In the genomic region with DNA sequence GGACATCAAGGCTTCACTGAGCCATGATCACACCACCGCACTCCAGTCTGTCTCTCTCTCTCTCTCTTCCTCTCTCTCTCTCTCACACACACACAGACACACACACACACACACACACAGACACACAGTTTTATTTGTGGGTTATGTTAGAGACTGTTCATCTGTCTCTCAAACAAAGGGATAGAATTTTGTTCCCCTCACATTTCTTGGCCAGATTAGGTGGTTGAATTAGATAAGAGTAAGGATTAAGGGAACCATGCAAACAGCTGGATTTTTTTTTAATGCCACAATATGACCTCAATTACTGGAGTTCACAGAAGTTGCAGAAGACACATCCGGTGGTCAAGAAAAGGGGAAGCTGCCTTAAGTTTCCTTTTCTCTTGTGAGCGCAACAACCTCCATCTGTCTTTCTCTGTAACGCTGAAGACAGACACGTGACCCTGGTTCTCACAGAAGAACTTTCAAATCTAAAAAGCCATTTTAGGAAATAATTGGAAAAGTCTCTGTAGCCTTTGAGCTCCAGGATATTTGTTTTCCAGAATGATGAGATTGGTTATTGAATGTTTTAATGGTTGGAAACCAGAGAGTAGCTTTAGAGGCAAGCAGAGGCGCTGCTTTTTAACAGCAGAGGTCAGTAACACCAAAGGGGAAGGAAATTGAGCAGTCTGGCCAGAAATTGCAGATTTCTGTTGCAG, we compare ENCODE assay signal across 9 cellular contexts. TPM values are rescaled to one million over a fixed set of nuclear protein-coding genes. Genes with fewer than 3 reads are reported as not detected.
DNase-seq lines count a peak whose midpoint lies in the region; ATAC-seq, FAIRE-seq and TF ChIP-seq lines count a peak whose summit lies in the region.
"Had no signal": no experiment of that assay in that cellular context is flagged by ENCODE, and none has a peak within 500 bp of the region (broad histone marks: within the 10 kb centered on the region; RNA-seq: fewer than 3 reads in every experiment).

No MANE protein-coding gene starts in this region.

- TF ChIP-seq POLR2A in thyroid gland (IDR thresholded peaks at IDR 0.05): no peak

- intact Hi-C loops in Right ventricle myocardium superior (cut with DNase I) (loop anchor here (5.0 kb wide), 1 partner anchor 415 kb away; no protein-coding TSS in a partner anchor), cardiac septum (cut with DNase I) (loop anchor here (5.0 to 10.0 kb wide), 2 partner anchors 222 to 410 kb away; a partner anchor contains a TSS), thyroid gland (cut with DNase I) (loop anchor here (5.0 to 10.0 kb wide), 2 partner anchors 232 to 415 kb away; no protein-coding TSS in a partner anchor)
- intact Hi-C loops in activated T-helper 2 cell treated with anti-CD3 and anti-CD28 coated beads, Interferon-gamma antibody, Interleukin-2, Interleukin-4, amounts not matched to agents 10 μg/mL and 5 μg/mL and 100 μg/mL, durations not matched to agents 14 hours and 24 hours and 36 hours (cut with micrococcal nuclease): loop anchor here (1.0 to 10.0 kb wide), 4 partner anchors 172 to 412 kb away; a partner anchor contains a TSS

- H3K4me3 ChIP-seq in thyroid gland (replicated peaks in 1 of 3): no peak overlapping the region
- H3K4me3 ChIP-seq: ovary had no signal

- H3K27me3 Mint-ChIP-seq in IgD-negative memory B cell: peaks cover 1% of the 10 kb centered on the region
- peaks cover 5% of the 10 kb centered on the region for H3K27me3 Mint-ChIP-seq in activated T-helper 2 cell treated with anti-CD3 and anti-CD28 coated beads, Interferon-gamma antibody, Interleukin-2, Interleukin-4, amounts not matched to agents 10 μg/mL and 5 μg/mL and 100 μg/mL, durations not matched to agents 14 hours and 24 hours and 36 hours (ENCODE audit: low read depth)

- DNase-seq in Right ventricle myocardium superior (no peak), cardiac septum (ENCODE audit: low spot score) (no peak), thyroid gland (peak; percentile 35 to 36), NCI-H774 (lab: John Stamatoyannopoulos, UW) (no peak)
- DNase-seq in activated T-helper 2 cell treated with anti-CD3 and anti-CD28 coated beads, Interferon-gamma antibody, Interleukin-2, Interleukin-4, amounts not matched to agents 10 μg/mL and 5 μg/mL and 100 μg/mL, durations not matched to agents 14 hours and 24 hours and 36 hours (ENCODE audit: low spot score): no peak

- no peaks in the 10 kb centered on the region for H3K27me3 ChIP-seq in thyroid gland
- H3K27me3 ChIP-seq: ovary had no signal

- H3K4me1 ChIP-seq in thyroid gland: peaks cover 0 to 4% of the 10 kb centered on the region in 2 donors

- peaks cover 2 to 5% (median 5%) of the 10 kb centered on the region in 3 donors for H3K9me3 Mint-ChIP-seq in IgD-negative memory B cell
- no peaks in the 10 kb centered on the region for H3K9me3 Mint-ChIP-seq in activated T-helper 2 cell treated with anti-CD3 and anti-CD28 coated beads, Interferon-gamma antibody, Interleukin-2, Interleukin-4, amounts not matched to agents 10 μg/mL and 5 μg/mL and 100 μg/mL, durations not matched to agents 14 hours and 24 hours and 36 hours

- H3K4me1 Mint-ChIP-seq in IgD-negative memory B cell: peaks cover 19 to 22% (median 21%) of the 10 kb centered on the region in 3 donors
- peaks cover 13% of the 10 kb centered on the region for H3K4me1 Mint-ChIP-seq in activated T-helper 2 cell treated with anti-CD3 and anti-CD28 coated beads, Interferon-gamma antibody, Interleukin-2, Interleukin-4, amounts not matched to agents 10 μg/mL and 5 μg/mL and 100 μg/mL, durations not matched to agents 14 hours and 24 hours and 36 hours (ENCODE audit: low read depth)

- H3K27ac ChIP-seq in thyroid gland: no peak overlapping the region
- H3K27ac ChIP-seq: ovary had no signal

- peak overlapping the region; percentile 64 to 92 (median 78) for H3K4me3 Mint-ChIP-seq in IgD-negative memory B cell
- H3K4me3 Mint-ChIP-seq in activated T-helper 2 cell treated with anti-CD3 and anti-CD28 coated beads, Interferon-gamma antibody, Interleukin-2, Interleukin-4, amounts not matched to agents 10 μg/mL and 5 μg/mL and 100 μg/mL, durations not matched to agents 14 hours and 24 hours and 36 hours (ENCODE audit: low read depth): peak overlapping the region; percentile 47

- peak; percentile 94 for ATAC-seq in Right ventricle myocardium superior (ENCODE audit: poor library complexity)
- ATAC-seq in GM21723 (IDR thresholded peaks at IDR 0.05; ENCODE audit: unreplicated experiment): peak; percentile 91

- H3K36me3 ChIP-seq in thyroid gland: no peaks in the 10 kb centered on the region
- H3K36me3 ChIP-seq: ovary had no signal

- no peaks in the 10 kb centered on the region for H3K9me3 ChIP-seq in thyroid gland
- H3K9me3 ChIP-seq: ovary had no signal

- WGBS in thyroid gland, 2 donors: 51 to 54% methylated on average over 6 of the region's 6 CpGs

- TF ChIP-seq CTCF in thyroid gland (IDR thresholded peaks at IDR 0.05): peak in 5 of 6 experiments; percentile 27 to 73 (median 62)

- FAIRE-seq in islet of Langerhans (lab: Jason Lieb, UNC): peak; percentile 75

- H3K36me3 Mint-ChIP-seq in IgD-negative memory B cell: no peaks in the 10 kb centered on the region
- no peaks in the 10 kb centered on the region for H3K36me3 Mint-ChIP-seq in activated T-helper 2 cell treated with anti-CD3 and anti-CD28 coated beads, Interferon-gamma antibody, Interleukin-2, Interleukin-4, amounts not matched to agents 10 μg/mL and 5 μg/mL and 100 μg/mL, durations not matched to agents 14 hours and 24 hours and 36 hours (ENCODE audit: low read depth)

- H3K27ac Mint-ChIP-seq in IgD-negative memory B cell: peak overlapping the region; percentile 61 to 95 (median 84)
- H3K27ac Mint-ChIP-seq in activated T-helper 2 cell treated with anti-CD3 and anti-CD28 coated beads, Interferon-gamma antibody, Interleukin-2, Interleukin-4, amounts not matched to agents 10 μg/mL and 5 μg/mL and 100 μg/mL, durations not matched to agents 14 hours and 24 hours and 36 hours: no peak overlapping the region

RNA-seq across cellular contexts. Expression of a gene that starts 33.0 kb away (rescaled TPM):
- total RNA-seq in Right ventricle myocardium superior (not detected), cardiac septum (not detected), thyroid gland (not detected)
- polyA plus RNA-seq in IgD-negative memory B cell: not detected
- not detected in 2 replicates for total RNA-seq in activated T-helper 2 cell treated with anti-CD3 and anti-CD28 coated beads, Interferon-gamma antibody, Interleukin-2, Interleukin-4, amounts not matched to agents 10 μg/mL and 5 μg/mL and 100 μg/mL, durations not matched to agents 14 hours and 24 hours and 36 hours
- polyA plus RNA-seq: ovary had no signal

Comparison
In these comparisons a context has a peak if more than half of its experiments do, and no peak if none do; other contexts are left out.
1. DNase-seq: peak in thyroid gland (2 of 2); none in Right ventricle myocardium superior (single experiment), cardiac septum (single experiment), activated T-helper 2 cell treated with anti-CD3 and anti-CD28 coated beads, Interferon-gamma antibody, Interleukin-2, Interleukin-4, amounts not matched to agents 10 μg/mL and 5 μg/mL and 100 μg/mL, durations not matched to agents 14 hours and 24 hours and 36 hours (single experiment) and NCI-H774 (single experiment).